Comparison of ENCODE assay signal across 1 cellular context in the genomic region with DNA sequence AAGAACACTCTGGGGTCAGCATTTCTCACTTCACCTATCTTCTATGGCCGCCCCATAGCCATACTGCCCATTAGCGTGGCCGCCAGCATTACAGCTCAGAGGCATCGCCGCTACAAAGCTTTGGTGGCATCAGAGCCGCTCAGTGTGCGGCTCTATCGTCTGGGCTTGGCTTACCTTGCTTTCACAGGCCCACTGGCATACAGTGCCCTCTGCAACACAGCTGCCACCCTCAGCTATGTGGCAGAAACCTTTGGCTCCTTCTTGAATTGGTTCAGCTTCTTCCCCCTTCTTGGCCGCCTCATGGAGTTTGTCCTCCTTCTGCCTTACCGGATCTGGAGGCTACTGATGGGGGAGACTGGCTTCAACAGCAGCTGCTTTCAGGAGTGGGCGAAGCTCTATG.
TF ChIP-seq lines count a peak whose summit lies in the region.

No MANE protein-coding gene starts in this region.

TF ChIP-seq in liver, 16 proteins besides CTCF, POLR2A, EP300 and RAD21 (continued from another document):
- TF ChIP-seq, protein P1, sequence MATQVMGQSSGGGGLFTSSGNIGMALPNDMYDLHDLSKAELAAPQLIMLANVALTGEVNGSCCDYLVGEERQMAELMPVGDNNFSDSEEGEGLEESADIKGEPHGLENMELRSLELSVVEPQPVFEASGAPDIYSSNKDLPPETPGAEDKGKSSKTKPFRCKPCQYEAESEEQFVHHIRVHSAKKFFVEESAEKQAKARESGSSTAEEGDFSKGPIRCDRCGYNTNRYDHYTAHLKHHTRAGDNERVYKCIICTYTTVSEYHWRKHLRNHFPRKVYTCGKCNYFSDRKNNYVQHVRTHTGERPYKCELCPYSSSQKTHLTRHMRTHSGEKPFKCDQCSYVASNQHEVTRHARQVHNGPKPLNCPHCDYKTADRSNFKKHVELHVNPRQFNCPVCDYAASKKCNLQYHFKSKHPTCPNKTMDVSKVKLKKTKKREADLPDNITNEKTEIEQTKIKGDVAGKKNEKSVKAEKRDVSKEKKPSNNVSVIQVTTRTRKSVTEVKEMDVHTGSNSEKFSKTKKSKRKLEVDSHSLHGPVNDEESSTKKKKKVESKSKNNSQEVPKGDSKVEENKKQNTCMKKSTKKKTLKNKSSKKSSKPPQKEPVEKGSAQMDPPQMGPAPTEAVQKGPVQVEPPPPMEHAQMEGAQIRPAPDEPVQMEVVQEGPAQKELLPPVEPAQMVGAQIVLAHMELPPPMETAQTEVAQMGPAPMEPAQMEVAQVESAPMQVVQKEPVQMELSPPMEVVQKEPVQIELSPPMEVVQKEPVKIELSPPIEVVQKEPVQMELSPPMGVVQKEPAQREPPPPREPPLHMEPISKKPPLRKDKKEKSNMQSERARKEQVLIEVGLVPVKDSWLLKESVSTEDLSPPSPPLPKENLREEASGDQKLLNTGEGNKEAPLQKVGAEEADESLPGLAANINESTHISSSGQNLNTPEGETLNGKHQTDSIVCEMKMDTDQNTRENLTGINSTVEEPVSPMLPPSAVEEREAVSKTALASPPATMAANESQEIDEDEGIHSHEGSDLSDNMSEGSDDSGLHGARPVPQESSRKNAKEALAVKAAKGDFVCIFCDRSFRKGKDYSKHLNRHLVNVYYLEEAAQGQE (IDR thresholded peaks at IDR 0.05): no peak
- no peak for TF ChIP-seq TAF1 (conservative IDR thresholded peaks at IDR 0.05)
